1 cellular context compared by ENCODE assay signal in the genomic region with DNA sequence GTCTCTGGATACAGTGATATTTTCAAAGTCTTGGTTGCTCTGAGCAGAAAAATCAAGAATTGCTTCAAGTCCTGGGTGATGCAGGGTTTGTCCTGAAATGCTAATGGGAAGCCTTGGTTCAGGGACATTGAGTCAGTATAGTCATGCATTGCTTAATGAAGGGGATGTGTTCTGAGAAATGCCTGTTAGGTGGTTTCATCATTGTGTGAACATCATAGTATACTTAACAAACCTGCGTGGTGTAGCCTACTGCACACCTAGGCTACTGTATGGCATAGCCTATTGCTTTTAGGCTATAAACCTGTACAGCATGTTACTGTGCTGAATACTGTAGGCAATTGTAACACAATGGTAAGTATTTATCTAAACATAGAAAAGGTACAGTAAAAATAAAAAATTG.
TF ChIP-seq lines count a peak whose summit lies in the region.

No MANE protein-coding gene starts in this region.

TF ChIP-seq in HEK293T, 16 proteins besides CTCF, POLR2A, EP300 and RAD21 (continued from another document):
- TF ChIP-seq FOXA1 (IDR thresholded peaks at IDR 0.05) (no peak), TARDBP (IDR thresholded peaks at IDR 0.05) (no peak), NFRKB (IDR thresholded peaks at IDR 0.05) (no peak), FOXK2 (IDR thresholded peaks at IDR 0.05) (no peak), ELF4 (IDR thresholded peaks at IDR 0.05) (no peak), FOXM1 (IDR thresholded peaks at IDR 0.05; ENCODE audit: borderline replicate concordance) (no peak), L3MBTL2 (conservative IDR thresholded peaks at IDR 0.05) (no peak), SUZ12 (IDR thresholded peaks at IDR 0.05) (no peak), ARNT (IDR thresholded peaks at IDR 0.05) (no peak)
